ENCODE assay signal across 9 cellular contexts in genomic region chr1:17220287-17220686, GRCh38. TPM values are rescaled to one million over a fixed set of nuclear protein-coding genes. Genes with fewer than 3 reads are reported as not detected.
"Had no signal": no experiment of that assay in that cellular context is flagged by ENCODE, and none has a peak within 500 bp of the region (broad histone marks: within the 10 kb centered on the region; RNA-seq: fewer than 3 reads in every experiment).

No MANE protein-coding gene starts in this region.

- H3K9ac ChIP-seq: GM23248 had no signal

- DNase-seq: GM23248, GOT3, H7, H9, HCEC 1CT, HFFc6 had no signal

- ATAC-seq: GM23338, HCT116 had no signal

- H3K36me3 ChIP-seq: HAP-1 had no signal

- H3K27ac ChIP-seq: GM23248 had no signal

- H3K4me2 ChIP-seq: GM23338 had no signal

- H3K4me3 ChIP-seq: GM23248, GM23338, HAP-1 had no signal

- H3K4me1 ChIP-seq: HAP-1 had no signal

- H3K9me3 ChIP-seq: HAP-1 had no signal

- H2AFZ ChIP-seq: GM23248, GM23338 had no signal

RNA-seq across cellular contexts. Expression of gene PADI3, which starts 28.6 kb away (rescaled TPM):
- total RNA-seq: GM23248 had no signal
- polyA plus RNA-seq: GM23248 had no signal
